Comparison of ENCODE assay signal across 21 cellular contexts in genomic region chr17:6541886-6542285, GRCh38.
"Had no signal": no experiment of that assay in that cellular context is flagged by ENCODE, and none has a peak within 500 bp of the region (broad histone marks: within the 10 kb centered on the region; RNA-seq: fewer than 3 reads in every experiment).

No MANE protein-coding gene starts in this region.

- FAIRE-seq: endometrium, keratinocyte had no signal

- ATAC-seq: effector memory CD8-positive, alpha-beta T cell; left lobe of liver; natural killer cell; psoas muscle; right cardiac atrium; stimulated activated memory B cell treated with anti-CD40 and anti-IgM and Interleukin-4, amounts not matched to agents 10 μg/mL and 1 μg/mL and 100 μg/mL, for 72 hours; stimulated activated naive CD8-positive, alpha-beta T cell treated with anti-CD3 and anti-CD28 coated beads, Interleukin-15, Interleukin-2, amounts not matched to agents 100 U/mL and 50 U/mL, for 24 hours; upper lobe of right lung had no signal

- H3K9me3 ChIP-seq: esophagus squamous epithelium, psoas muscle, testis, upper lobe of right lung, uterus had no signal

- H3K4me3 ChIP-seq: coronary artery, esophagus squamous epithelium, lung, psoas muscle, sigmoid colon, testis, tibial artery, upper lobe of right lung, uterus had no signal

- H3K27me3 ChIP-seq: esophagus squamous epithelium, sigmoid colon, testis, tibial artery, upper lobe of right lung, uterus had no signal

- H3K36me3 ChIP-seq: upper lobe of right lung, uterus had no signal

- DNase-seq: dermis blood vessel endothelial cell; effector memory CD8-positive, alpha-beta T cell; erythroblast; esophagus squamous epithelium; foreskin melanocyte; natural killer cell; psoas muscle; right cardiac atrium; sigmoid colon; stimulated activated CD4-positive, alpha-beta T cell treated with anti-CD3 and anti-CD28 coated beads, Interleukin-4, amount 100 ng/mL, for 4 hours; stimulated activated naive CD8-positive, alpha-beta T cell treated with anti-CD3 and anti-CD28 coated beads, Interleukin-15, Interleukin-2, amounts not matched to agents 100 U/mL and 50 U/mL, for 24 hours; testis; upper lobe of right lung; uterus had no signal

- H3K4me1 ChIP-seq: psoas muscle, testis, tibial artery, upper lobe of right lung, uterus had no signal

- H3K27ac ChIP-seq: coronary artery, esophagus squamous epithelium, psoas muscle, sigmoid colon, testis, tibial artery, upper lobe of right lung, uterus had no signal
